Comparison of ENCODE assay signal across 8 cellular contexts in genomic region chr16:82263456-82264159, GRCh38.
A peak's percentile ranks its signal among the peaks of the same experiment; 100 is the strongest.
DNase-seq lines count a peak whose midpoint lies in the region; ATAC-seq, FAIRE-seq and TF ChIP-seq lines count a peak whose summit lies in the region.

No MANE protein-coding gene starts in this region.

- no peaks in the 10 kb centered on the region for H3K36me3 Mint-ChIP-seq in activated CD4-positive, alpha-beta T cell treated with anti-CD3 and anti-CD28 coated beads for 36 hours (ENCODE audit: low read depth)
- no peaks in the 10 kb centered on the region for H3K36me3 Mint-ChIP-seq in chondrocyte (ENCODE audit: low read depth)

- peaks cover 9% of the 10 kb centered on the region for H3K4me1 ChIP-seq in HepG2 (ENCODE audit: insufficient read depth, low read length)

- H3K27ac Mint-ChIP-seq in activated CD4-positive, alpha-beta T cell treated with anti-CD3 and anti-CD28 coated beads for 36 hours: no peak overlapping the region
- no peak overlapping the region for H3K27ac Mint-ChIP-seq in chondrocyte (ENCODE audit: unreplicated experiment)

- H4K20me1 ChIP-seq in HepG2 (ENCODE audit: insufficient read depth, low read length): no peaks in the 10 kb centered on the region

- H3K36me3 ChIP-seq in HepG2 (replicated peaks in 1 of 2; ENCODE audit: control insufficient read depth in 1 of 2, insufficient read depth in 2 of 2, low read length in 2 of 2): no peaks in the 10 kb centered on the region

- no peaks in the 10 kb centered on the region for H3K9me3 ChIP-seq in HepG2 (ENCODE audit: low read length)

- H3K4me1 Mint-ChIP-seq in activated CD4-positive, alpha-beta T cell treated with anti-CD3 and anti-CD28 coated beads for 36 hours: no peaks in the 10 kb centered on the region
- H3K4me1 Mint-ChIP-seq in chondrocyte (ENCODE audit: low read depth): no peaks in the 10 kb centered on the region

- TF ChIP-seq RAD21 in HepG2 (CRISPR knock-in tag; IDR thresholded peaks at IDR 0.05): peak; percentile 91

- H3K27me3 Mint-ChIP-seq in activated CD4-positive, alpha-beta T cell treated with anti-CD3 and anti-CD28 coated beads for 36 hours: peaks cover 32% of the 10 kb centered on the region
- H3K27me3 Mint-ChIP-seq in chondrocyte (ENCODE audit: low read depth): peaks cover 63% of the 10 kb centered on the region

- peak; percentile 81 for ATAC-seq in GM21619 (IDR thresholded peaks at IDR 0.05; ENCODE audit: unreplicated experiment)
- ATAC-seq in activated CD4-positive, alpha-beta T cell treated with anti-CD3 and anti-CD28 coated beads for 36 hours: peak; percentile 80
- ATAC-seq in HepG2: peak; percentile 97
- no peak for ATAC-seq in HG03457 (IDR thresholded peaks at IDR 0.05; ENCODE audit: unreplicated experiment)

- H3K27me3 ChIP-seq in HepG2 (ENCODE audit: control insufficient read depth in 1 of 2, insufficient read depth in 2 of 2, low read length in 2 of 2): peaks cover 0 to 10% of the 10 kb centered on the region in 2 experiments; a peak in 1 of 5 replicates

- no peak overlapping the region for H3K4me2 ChIP-seq in HepG2 (ENCODE audit: low read depth, low read length)

- H3K4me3 ChIP-seq in HepG2 (replicated peaks in 1 of 3; ENCODE audit: insufficient read depth in 1 of 3, low read depth in 2 of 3, low read length in 3 of 3): no peak overlapping the region

- WGBS in HepG2 (ENCODE audit: low lambda C conversion rate): 4% methylated on average over 10 of the region's 10 CpGs

- no peak for TF ChIP-seq POLR2A in HepG2 (IDR thresholded peaks at IDR 0.05; ENCODE audit: insufficient read depth in 1 of 2, low read depth in 2 of 2, low read length in 2 of 2)

- POLR2A ChIA-PET in activated CD4-positive, alpha-beta T cell treated with anti-CD3 and anti-CD28 coated beads for 36 hours (lab: Charles Lee): no interaction called here
- POLR2A ChIA-PET in HepG2 (lab: Yijun Ruan, JAX): no interaction called here

- FAIRE-seq in HepG2 (lab: Jason Lieb, UNC): peak; percentile 74

- no peak overlapping the region for H3K4me3 Mint-ChIP-seq in activated CD4-positive, alpha-beta T cell treated with anti-CD3 and anti-CD28 coated beads for 36 hours
- H3K4me3 Mint-ChIP-seq in chondrocyte (ENCODE audit: unreplicated experiment): no peak overlapping the region

- CTCF ChIA-PET in activated CD4-positive, alpha-beta T cell treated with anti-CD3 and anti-CD28 coated beads for 36 hours (lab: Charles Lee): interaction anchor here (0.5 to 3.5 kb wide), 34 partner anchors 9 to 1184 kb away, joined by 3 to 17 read pairs (median 3); partner anchors contain the start of gene MPHOSPH6
- CTCF ChIA-PET in HepG2 (lab: Yijun Ruan, JAX; ENCODE audit: low intra/inter-chr PET ratio, low total read pairs): interaction anchor here (2.0 to 2.7 kb wide), 5 partner anchors 79 to 952 kb away, joined by 8 to 42 read pairs (median 15); no protein-coding TSS in a partner anchor

- H2AFZ ChIP-seq in HepG2 (ENCODE audit: low read length): no peak overlapping the region

- TF ChIP-seq EP300 in HepG2 (IDR thresholded peaks at IDR 0.05; ENCODE audit: low read depth in 2 of 2, low read length in 2 of 2): no peak
- no peak for TF ChIP-seq EP300 in HepG2 (CRISPR knock-in tag; IDR thresholded peaks at IDR 0.05; ENCODE audit: borderline replicate concordance)

- H3K27ac ChIP-seq in HepG2 (ENCODE audit: extremely low read length, insufficient read depth, low read length): no peak overlapping the region

- peak; percentile 97 for TF ChIP-seq CTCF in chondrocyte (IDR thresholded peaks at IDR 0.05)
- peak; percentile 96 for TF ChIP-seq CTCF in HepG2 (CRISPR knock-in tag; IDR thresholded peaks at IDR 0.05)

- H3K9me3 Mint-ChIP-seq in activated CD4-positive, alpha-beta T cell treated with anti-CD3 and anti-CD28 coated beads for 36 hours (ENCODE audit: low read depth): peaks cover 15% of the 10 kb centered on the region
- H3K9me3 Mint-ChIP-seq in chondrocyte (ENCODE audit: low read depth): no peaks in the 10 kb centered on the region

- intact Hi-C loops in activated CD4-positive, alpha-beta T cell treated with anti-CD3 and anti-CD28 coated beads for 36 hours (cut with DNase I, micrococcal nuclease): loop anchor here (1.0 to 10.0 kb wide), 6 partner anchors 81 to 952 kb away; partner anchors contain the start of gene CDH13 (in 1 of the 2)
- intact Hi-C loops in HepG2 (cut with micrococcal nuclease; ENCODE audit: unreplicated experiment): loop anchor here (1.0 kb wide), 2 partner anchors 81 to 317 kb away; no protein-coding TSS in a partner anchor

- H3K79me2 ChIP-seq in HepG2 (ENCODE audit: insufficient read depth, low read length): no peaks in the 10 kb centered on the region

- no TSS peak for BruUV-seq in HepG2 (replicated peaks; lab: Mats Ljungman, UMichigan)

- in situ Hi-C loops in Caki2 (cut with HindIII; ENCODE audit: low pct_unique_long_range_greater_than_20kb, low sequenced_read_pairs) (no loop called here), HepG2 (cut with HindIII; ENCODE audit: extremely low pct_ligation_motif_present, low pct_unique_long_range_greater_than_20kb) (loop anchor here (5.0 to 25.0 kb wide), 4 partner anchors 199 to 949 kb away; no protein-coding TSS in a partner anchor)

- H3K9ac ChIP-seq in HepG2 (ENCODE audit: insufficient read depth, low read depth, low read length): no peak overlapping the region

- DNase-seq in Caki2 (ENCODE audit: low read depth): peak; percentile 18
- DNase-seq in NCI-H146 (lab: John Stamatoyannopoulos, UW): peak; percentile 0
- peak; percentile 69 for DNase-seq in activated CD4-positive, alpha-beta T cell treated with anti-CD3 and anti-CD28 coated beads for 36 hours
- DNase-seq in chondrocyte (ENCODE audit: low spot score): no peak
- DNase-seq in HepG2 (ENCODE audit: low spot score): peak; percentile 56
- peak; percentile 3 to 25 (median 11) for DNase-seq in stimulated activated CD4-positive, alpha-beta T cell treated with anti-CD3 and anti-CD28 coated beads, TNF-alpha, amount 100 ng/mL, for 4 hours (ENCODE audit: low read depth in 3 of 3)

TF ChIP-seq in HepG2, 621 proteins besides CTCF, POLR2A, EP300 and RAD21 (continues in another document):
- peak; percentile 60; the same call in 1 of the 2 replicates for TF ChIP-seq ZNF44 (CRISPR knock-in tag; IDR thresholded peaks at IDR 0.05)
- 0 out of 2 replicates have a peak, but pooled peaks have one; percentile 65 for TF ChIP-seq ZNF724P (CRISPR knock-in tag; IDR thresholded peaks at IDR 0.05; ENCODE audit: borderline replicate concordance)
- no peak for TF ChIP-seq XRCC5 (optimal IDR thresholded peaks at IDR 0.05; ENCODE audit: low read length)
- TF ChIP-seq BHLHE40 (IDR thresholded peaks at IDR 0.05; ENCODE audit: low read length): 0 out of 2 replicates have a peak, but pooled peaks have one; percentile 25
- TF ChIP-seq ZBTB25 (CRISPR knock-in tag; IDR thresholded peaks at IDR 0.05): 0 out of 2 replicates have a peak, but pooled peaks have one; percentile 19
- peak; percentile 97 for TF ChIP-seq STAG1 (CRISPR knock-in tag; IDR thresholded peaks at IDR 0.05)
- TF ChIP-seq ZNF547 (CRISPR knock-in tag; IDR thresholded peaks at IDR 0.05): 0 out of 2 replicates have a peak, but pooled peaks have one; percentile 28
- no peak for TF ChIP-seq NFKBIZ (CRISPR knock-in tag; IDR thresholded peaks at IDR 0.05)
- TF ChIP-seq HNF4A (CRISPR knock-in tag; IDR thresholded peaks at IDR 0.05): peak; percentile 56
- TF ChIP-seq ELF3 (CRISPR knock-in tag; IDR thresholded peaks at IDR 0.05): peak; percentile 36; the same call in 1 of the 2 replicates
- TF ChIP-seq SP140L (CRISPR knock-in tag; IDR thresholded peaks at IDR 0.05; ENCODE audit: borderline replicate concordance): peak; percentile 99
- TF ChIP-seq ASH2L (IDR thresholded peaks at IDR 0.05; ENCODE audit: insufficient read length, low read depth, low read length): peak; percentile 24
- no peak for TF ChIP-seq ZSCAN21 (CRISPR knock-in tag; IDR thresholded peaks at IDR 0.05; ENCODE audit: borderline replicate concordance)
- peak; percentile 96 for TF ChIP-seq SMC3 (IDR thresholded peaks at IDR 0.05; ENCODE audit: low read length)
- TF ChIP-seq KDM2A (CRISPR knock-in tag; IDR thresholded peaks at IDR 0.05; ENCODE audit: borderline replicate concordance, low read depth): peak; percentile 36; the same call in 1 of the 2 replicates
- TF ChIP-seq FOXO4 (CRISPR knock-in tag; conservative IDR thresholded peaks at IDR 0.05): peak; percentile 94; the same call in 1 of the 2 replicates
- TF ChIP-seq MEF2D (CRISPR knock-in tag; IDR thresholded peaks at IDR 0.05): 0 out of 2 replicates have a peak, but pooled peaks have one; percentile 18
- TF ChIP-seq FOSL2 (CRISPR knock-in tag; IDR thresholded peaks at IDR 0.05): 0 out of 2 replicates have a peak, but pooled peaks have one; percentile 14
- peak; percentile 42; the same call in 1 of the 2 replicates for TF ChIP-seq ZNF501 (CRISPR knock-in tag; IDR thresholded peaks at IDR 0.05)
- TF ChIP-seq REL (CRISPR knock-in tag; conservative IDR thresholded peaks at IDR 0.05): no peak
